Comparison of ENCODE assay signal across 8 cellular contexts in genomic region chr11:65121865-65122696, GRCh38. TPM values are rescaled to one million over a fixed set of nuclear protein-coding genes. Genes with fewer than 3 reads are reported as not detected.
DNase-seq lines count a peak whose midpoint lies in the region; ATAC-seq and TF ChIP-seq lines count a peak whose summit lies in the region.

TSS of gene FAU (minus strand) at chr11:65122134. CDS start at chr11:65121813, 321 bp downstream.
TSS of gene MRPL49 (plus strand) at chr11:65122321. CDS start at chr11:65122347, 26 bp downstream.

- peaks cover 28 to 32% of the 10 kb centered on the region in 2 donors for H3K4me1 Mint-ChIP-seq in effector memory CD8-positive, alpha-beta T cell (ENCODE audit: low read depth in 2 of 2)

- H3K14ac ChIP-seq in mesenchymal stem cell (ENCODE audit: low read length in 2 of 2) = peak within 1 kb of the TSS in 1 of 2 experiments; percentile 44

- peak within 1 kb of the TSS; percentile 92 for H3K27ac ChIP-seq in mesenchymal stem cell (ENCODE audit: low read length, poor library complexity, severe bottlenecking)

- H4K8ac ChIP-seq in mesenchymal stem cell (ENCODE audit: low read length) = peak within 1 kb of the TSS; percentile 93

- H3K4me3 ChIP-seq in mesenchymal stem cell (ENCODE audit: insufficient read depth in 1 of 2, low read depth in 1 of 2, low read length in 2 of 2) = peak within 1 kb of the TSS; percentile 93 to 98

- H3K9me3 Mint-ChIP-seq in effector memory CD8-positive, alpha-beta T cell = no peaks in the 10 kb centered on the region

- peaks cover 17% of the 10 kb centered on the region for H3K79me1 ChIP-seq in mesenchymal stem cell (replicated peaks; ENCODE audit: low read length, poor library complexity, severe bottlenecking)

- H3K4me1 ChIP-seq in mesenchymal stem cell (ENCODE audit: control insufficient read depth, insufficient read depth, low read depth, low read length) = peaks cover 5% of the 10 kb centered on the region

- WGBS in mesenchymal stem cell = under 1% methylated on average over 64 of the region's 64 CpGs

- H3K36me3 Mint-ChIP-seq in effector memory CD8-positive, alpha-beta T cell (ENCODE audit: insufficient read depth) = peaks cover 80% of the 10 kb centered on the region

- DNase-seq in CMK (ENCODE audit: low read depth) (peak; percentile 93), GM20000 (ENCODE audit: low spot score) (peak; percentile 94), HT1080 (ENCODE audit: low read depth) (peak; percentile 96), NOMO-1 treated with DMSO at 0.1 percent for 48 hours (lab: John Stamatoyannopoulos, UW; ENCODE audit: unreplicated experiment) (peak; percentile 99), mesenchymal stem cell (peak; percentile 96)
- peak; percentile 98 to 99 for DNase-seq in activated CD8-positive, alpha-beta memory T cell treated with anti-CD3 and anti-CD28 coated beads for 4 hours (ENCODE audit: low read depth in 2 of 2)
- DNase-seq in effector memory CD8-positive, alpha-beta T cell = peak; percentile 98
- DNase-seq in stimulated activated CD8-positive, alpha-beta memory T cell treated with anti-CD3 and anti-CD28 coated beads, Interleukin-12 subunit alpha, Interleukin-12 subunit beta, amount 100 ng/mL, for 4 hours (ENCODE audit: low read depth) = peak; percentile 97

- no peak within 1 kb of the TSS for H2BK12ac ChIP-seq in mesenchymal stem cell (ENCODE audit: low read length in 2 of 2)

- peak within 1 kb of the TSS; percentile 55 for H2AK5ac ChIP-seq in mesenchymal stem cell (ENCODE audit: low read length, severe bottlenecking)

- peak; percentile 76 for ATAC-seq in effector memory CD8-positive, alpha-beta T cell (replicated peaks)

- peak within 1 kb of the TSS; percentile 99 to 100 for H3K27ac Mint-ChIP-seq in effector memory CD8-positive, alpha-beta T cell

- no peak within 1 kb of the TSS for H2BK120ac ChIP-seq in mesenchymal stem cell (ENCODE audit: low read depth, low read length)

- TF ChIP-seq CTCF in GM20000 (IDR thresholded peaks at IDR 0.05; ENCODE audit: extremely low read depth, missing control alignments) = no peak

- H3K18ac ChIP-seq in mesenchymal stem cell (ENCODE audit: low read depth in 1 of 2, low read length in 2 of 2) = peak within 1 kb of the TSS; percentile 94 to 98

- H3K23ac ChIP-seq in mesenchymal stem cell (ENCODE audit: low read length in 2 of 2) = no peak within 1 kb of the TSS

- peak within 1 kb of the TSS; percentile 85 for H2AFZ ChIP-seq in mesenchymal stem cell (ENCODE audit: low read depth, low read length)

- peak within 1 kb of the TSS; percentile 83 to 95 for H3K4ac ChIP-seq in mesenchymal stem cell (ENCODE audit: low read depth in 1 of 2, low read length in 2 of 2)

- no peaks in the 10 kb centered on the region for H3K27me3 ChIP-seq in mesenchymal stem cell (ENCODE audit: control insufficient read depth in 1 of 2, insufficient read depth in 1 of 2, low read length in 2 of 2)

- H3K27me3 Mint-ChIP-seq in effector memory CD8-positive, alpha-beta T cell = no peaks in the 10 kb centered on the region

- H2BK5ac ChIP-seq in mesenchymal stem cell (ENCODE audit: low read depth, low read length, poor library complexity, severe bottlenecking) = no peak within 1 kb of the TSS

- H4K91ac ChIP-seq in mesenchymal stem cell (ENCODE audit: low read length) = peak within 1 kb of the TSS; percentile 71

- peak within 1 kb of the TSS; percentile 98 to 99 for H3K4me3 Mint-ChIP-seq in effector memory CD8-positive, alpha-beta T cell

- no peaks in the 10 kb centered on the region for H3K9me3 ChIP-seq in mesenchymal stem cell (ENCODE audit: control insufficient read depth, low read length)

- H2BK15ac ChIP-seq in mesenchymal stem cell (ENCODE audit: low read depth, poor library complexity, severe bottlenecking) = peak within 1 kb of the TSS; percentile 68

- peak within 1 kb of the TSS; percentile 66 for H3K4me2 ChIP-seq in mesenchymal stem cell (ENCODE audit: low read length, poor library complexity, severe bottlenecking)

- peak within 1 kb of the TSS; percentile 98 for H3K9ac ChIP-seq in mesenchymal stem cell (ENCODE audit: low read length)

- peaks cover 49 to 65% of the 10 kb centered on the region in 2 experiments for H3K36me3 ChIP-seq in mesenchymal stem cell (ENCODE audit: control insufficient read depth in 1 of 2, insufficient read depth in 2 of 2, low read depth in 1 of 2, low read length in 2 of 2)

RNA-seq across cellular contexts. Expression of gene FAU, which starts in this region (rescaled TPM):
- total RNA-seq in HT1080 (2014; rRNA removed; shearing (Covaris generic)) = 410 and 898 TPM in 2 replicates
- polyA plus RNA-seq in HT1080 (2015; cell fraction: cytosol; rRNA removed) = 352 and 407 TPM in 2 replicates
- polyA plus RNA-seq in HT1080 (2015; cell fraction: nucleus; rRNA removed) = 195 TPM in 2 replicates
- polyA plus RNA-seq in mesenchymal stem cell (2013, experiment 1 of 2) = 1,069 TPM
- 1,068 TPM for polyA plus RNA-seq in mesenchymal stem cell (2013, experiment 2 of 2)

RNA-seq across cellular contexts. Expression of gene MRPL49, which starts in this region (rescaled TPM):
- total RNA-seq in HT1080 (2014; rRNA removed; shearing (Covaris generic)) = 100 and 124 TPM in 2 replicates
- 64.0 and 69.8 TPM in 2 replicates for polyA plus RNA-seq in HT1080 (2015; cell fraction: cytosol; rRNA removed)
- 42.5 and 47.0 TPM in 2 replicates for polyA plus RNA-seq in HT1080 (2015; cell fraction: nucleus; rRNA removed)
- 34.0 TPM for polyA plus RNA-seq in mesenchymal stem cell (2013, experiment 1 of 2)
- polyA plus RNA-seq in mesenchymal stem cell (2013, experiment 2 of 2) = 33.7 TPM

Comparison
In these comparisons a context has a peak if more than half of its experiments do, and no peak if none do; other contexts are left out.
1. Peak in every context shown above with its lines: DNase-seq, ATAC-seq, H3K4me3 ChIP-seq and H3K27ac ChIP-seq.